ENCODE assay signal across 11 cellular contexts in genomic region chr11:113401718-113402117, GRCh38. TPM values are rescaled to one million over a fixed set of nuclear protein-coding genes. Genes with fewer than 3 reads are reported as not detected.
A peak's percentile ranks its signal among the peaks of the same experiment; 100 is the strongest.
DNase-seq lines count a peak whose midpoint lies in the region; ATAC-seq, FAIRE-seq and TF ChIP-seq lines count a peak whose summit lies in the region.
"Had no signal": no experiment of that assay in that cellular context is flagged by ENCODE, and none has a peak within 500 bp of the region (broad histone marks: within the 10 kb centered on the region; RNA-seq: fewer than 3 reads in every experiment).

No MANE protein-coding gene starts in this region.

- no peak overlapping the region for H3K4me3 Mint-ChIP-seq in natural killer cell treated with Interleukin-12 subunit alpha and Interleukin-12 subunit beta and Interleukin-15 and Interleukin-18, amount 100 ng/mL, for 72 hours
- H3K4me3 Mint-ChIP-seq in natural killer cell: no peak overlapping the region
- no peak overlapping the region for H3K4me3 Mint-ChIP-seq in activated CD8-positive, alpha-beta T cell treated with anti-CD3 and anti-CD28 coated beads for 36 hours

- TF ChIP-seq POLR2A in GM12891 (IDR thresholded peaks at IDR 0.05; ENCODE audit: low read depth, low read length): no peak
- TF ChIP-seq POLR2A in GM18505 (IDR thresholded peaks at IDR 0.05; ENCODE audit: borderline replicate concordance, extremely low read depth, insufficient read depth, insufficient read length): no peak

- H3K27ac Mint-ChIP-seq in natural killer cell treated with Interleukin-12 subunit alpha and Interleukin-12 subunit beta and Interleukin-15 and Interleukin-18, amount 100 ng/mL, for 72 hours: no peak overlapping the region
- no peak overlapping the region for H3K27ac Mint-ChIP-seq in natural killer cell
- no peak overlapping the region for H3K27ac Mint-ChIP-seq in activated CD8-positive, alpha-beta T cell treated with anti-CD3 and anti-CD28 coated beads for 36 hours

- CTCF ChIA-PET in activated CD8-positive, alpha-beta T cell treated with anti-CD3 and anti-CD28 coated beads for 36 hours (lab: Charles Lee): interaction anchor here (0.6 kb wide), 1 partner anchor 705 kb away, joined by 3 read pairs; no protein-coding TSS in a partner anchor

- ATAC-seq in natural killer cell treated with Interleukin-12 subunit alpha and Interleukin-12 subunit beta and Interleukin-15 and Interleukin-18, amount 100 ng/mL, for 72 hours: no peak
- ATAC-seq in natural killer cell: no peak
- peak; percentile 98 for ATAC-seq in left ventricle myocardium superior
- no peak for ATAC-seq in GM18505 (IDR thresholded peaks at IDR 0.05; ENCODE audit: unreplicated experiment)
- ATAC-seq in GM21576 (IDR thresholded peaks at IDR 0.05; ENCODE audit: unreplicated experiment): no peak
- no peak for ATAC-seq in activated CD8-positive, alpha-beta T cell treated with anti-CD3 and anti-CD28 coated beads for 36 hours

- intact Hi-C loops in natural killer cell (cut with micrococcal nuclease): no loop called here
- intact Hi-C loops in left ventricle myocardium superior (cut with micrococcal nuclease): no loop called here
- intact Hi-C loops in activated CD8-positive, alpha-beta T cell treated with anti-CD3 and anti-CD28 coated beads for 36 hours (cut with micrococcal nuclease): no loop called here

- POLR2A ChIA-PET in activated CD8-positive, alpha-beta T cell treated with anti-CD3 and anti-CD28 coated beads for 36 hours (lab: Charles Lee): no interaction called here

- peaks cover 0 to 6% of the 10 kb centered on the region in 2 donors for H3K27me3 Mint-ChIP-seq in natural killer cell treated with Interleukin-12 subunit alpha and Interleukin-12 subunit beta and Interleukin-15 and Interleukin-18, amount 100 ng/mL, for 72 hours
- peaks cover 0 to 6% of the 10 kb centered on the region in 2 donors for H3K27me3 Mint-ChIP-seq in natural killer cell (ENCODE audit: low read depth in 2 of 2)
- H3K27me3 Mint-ChIP-seq in activated CD8-positive, alpha-beta T cell treated with anti-CD3 and anti-CD28 coated beads for 36 hours: no peaks in the 10 kb centered on the region

- DNase-seq in natural killer cell treated with Interleukin-12 subunit alpha and Interleukin-12 subunit beta and Interleukin-15 and Interleukin-18, amount 100 ng/mL, for 72 hours (ENCODE audit: low spot score): peak; percentile 23
- DNase-seq in natural killer cell (no peak), SHP77 treated with DMSO at 0.1 percent for 48 hours (lab: John Stamatoyannopoulos, UW) (peak; percentile 62), left ventricle myocardium superior (peak; percentile 89), GM12891 (ENCODE audit: insufficient read length, low spot score) (no peak)
- DNase-seq in activated CD8-positive, alpha-beta T cell treated with anti-CD3 and anti-CD28 coated beads for 36 hours: no peak

- no peaks in the 10 kb centered on the region for H3K36me3 Mint-ChIP-seq in natural killer cell treated with Interleukin-12 subunit alpha and Interleukin-12 subunit beta and Interleukin-15 and Interleukin-18, amount 100 ng/mL, for 72 hours
- H3K36me3 Mint-ChIP-seq in natural killer cell: no peaks in the 10 kb centered on the region
- H3K36me3 Mint-ChIP-seq in activated CD8-positive, alpha-beta T cell treated with anti-CD3 and anti-CD28 coated beads for 36 hours (ENCODE audit: low read depth): no peaks in the 10 kb centered on the region

- no peak for TF ChIP-seq CTCF in natural killer cell (IDR thresholded peaks at IDR 0.05)
- no peak for TF ChIP-seq CTCF in activated CD8-positive, alpha-beta T cell treated with anti-CD3 and anti-CD28 coated beads for 36 hours (IDR thresholded peaks at IDR 0.05)

- no peaks in the 10 kb centered on the region for H3K9me3 Mint-ChIP-seq in natural killer cell treated with Interleukin-12 subunit alpha and Interleukin-12 subunit beta and Interleukin-15 and Interleukin-18, amount 100 ng/mL, for 72 hours
- H3K9me3 Mint-ChIP-seq in natural killer cell: no peaks in the 10 kb centered on the region
- H3K9me3 Mint-ChIP-seq in activated CD8-positive, alpha-beta T cell treated with anti-CD3 and anti-CD28 coated beads for 36 hours: no peaks in the 10 kb centered on the region

- no peak for FAIRE-seq in GM12891 (lab: Jason Lieb, UNC)

- no peaks in the 10 kb centered on the region for H3K4me1 Mint-ChIP-seq in natural killer cell treated with Interleukin-12 subunit alpha and Interleukin-12 subunit beta and Interleukin-15 and Interleukin-18, amount 100 ng/mL, for 72 hours (ENCODE audit: low read depth in 2 of 2)
- H3K4me1 Mint-ChIP-seq in natural killer cell: no peaks in the 10 kb centered on the region
- H3K4me1 Mint-ChIP-seq in activated CD8-positive, alpha-beta T cell treated with anti-CD3 and anti-CD28 coated beads for 36 hours (ENCODE audit: low read depth): no peaks in the 10 kb centered on the region

TF ChIP-seq in GM12891, 5 proteins besides CTCF, POLR2A, EP300 and RAD21:
- TF ChIP-seq TAF1 (IDR thresholded peaks at IDR 0.05; ENCODE audit: low read depth, low read length): no peak
- no peak for TF ChIP-seq POLR2AphosphoS5 (IDR thresholded peaks at IDR 0.05; ENCODE audit: low read depth, low read length)
- TF ChIP-seq PAX5 (IDR thresholded peaks at IDR 0.05; ENCODE audit: insufficient read depth, low read length, severe bottlenecking): no peak
- no peak for TF ChIP-seq SPI1 (IDR thresholded peaks at IDR 0.05; ENCODE audit: low read depth, low read length)
- no peak for TF ChIP-seq POU2F2 (IDR thresholded peaks at IDR 0.05; ENCODE audit: low read depth, low read length)

RNA-seq across cellular contexts. Expression of gene ANKK1, which starts 14.1 kb away (rescaled TPM):
- total RNA-seq in natural killer cell treated with Interleukin-12 subunit alpha and Interleukin-12 subunit beta and Interleukin-15 and Interleukin-18, amount 100 ng/mL, for 72 hours: under 1 TPM in 1 of 2 donors, not detected in 1; 0.19 TPM
- total RNA-seq in natural killer cell: under 1 TPM; 0.40 to 0.93 (median 0.73) TPM
- total RNA-seq in left ventricle myocardium superior: 0.10 TPM
- polyA plus RNA-seq in GM12891 (2012; ENCODE audit: low read depth, missing spikeins): not detected
- total RNA-seq in activated CD8-positive, alpha-beta T cell treated with anti-CD3 and anti-CD28 coated beads for 36 hours: not detected
- total RNA-seq: temporal lobe had no signal
- polyA plus RNA-seq: AG04450, neural cell had no signal

Comparison
In these comparisons a context has a peak if more than half of its experiments do, and no peak if none do; other contexts are left out.
1. DNase-seq: peak in natural killer cell treated with Interleukin-12 subunit alpha and Interleukin-12 subunit beta and Interleukin-15 and Interleukin-18, amount 100 ng/mL, for 72 hours (single experiment), SHP77 treated with DMSO at 0.1 percent for 48 hours (single experiment) and left ventricle myocardium superior (single experiment); none in natural killer cell (single experiment), GM12891 (single experiment) and activated CD8-positive, alpha-beta T cell treated with anti-CD3 and anti-CD28 coated beads for 36 hours (single experiment).